Comparison of ENCODE assay signal across 1 cellular context in genomic region chr2:127520424-127520823, GRCh38.
TF ChIP-seq lines count a peak whose summit lies in the region.

No MANE protein-coding gene starts in this region.

TF ChIP-seq in GM23338, 12 proteins besides CTCF, POLR2A, EP300 and RAD21:
- TF ChIP-seq JUNB (IDR thresholded peaks at IDR 0.05; ENCODE audit: unreplicated experiment) (no peak), EZH2 (IDR thresholded peaks at IDR 0.05; ENCODE audit: low read depth, unreplicated experiment) (no peak), STAT1 (IDR thresholded peaks at IDR 0.05; ENCODE audit: unreplicated experiment) (no peak), ZNF114 (CRISPR knock-in tag; IDR thresholded peaks at IDR 0.05) (no peak), ZNF331 (CRISPR knock-in tag; IDR thresholded peaks at IDR 0.05; ENCODE audit: low read depth) (no peak), POLR2AphosphoS5 (IDR thresholded peaks at IDR 0.05; ENCODE audit: low read depth) (no peak), EZH2phosphoT487 (IDR thresholded peaks at IDR 0.05; ENCODE audit: unreplicated experiment) (no peak), NANOG (IDR thresholded peaks at IDR 0.05; ENCODE audit: borderline replicate concordance) (no peak), CREB1 (CRISPR knock-in tag; IDR thresholded peaks at IDR 0.05; ENCODE audit: low read depth) (no peak), REST (IDR thresholded peaks at IDR 0.05; ENCODE audit: unreplicated experiment) (no peak), ETS1 (IDR thresholded peaks at IDR 0.05) (no peak)
- TF ChIP-seq, protein P1, sequence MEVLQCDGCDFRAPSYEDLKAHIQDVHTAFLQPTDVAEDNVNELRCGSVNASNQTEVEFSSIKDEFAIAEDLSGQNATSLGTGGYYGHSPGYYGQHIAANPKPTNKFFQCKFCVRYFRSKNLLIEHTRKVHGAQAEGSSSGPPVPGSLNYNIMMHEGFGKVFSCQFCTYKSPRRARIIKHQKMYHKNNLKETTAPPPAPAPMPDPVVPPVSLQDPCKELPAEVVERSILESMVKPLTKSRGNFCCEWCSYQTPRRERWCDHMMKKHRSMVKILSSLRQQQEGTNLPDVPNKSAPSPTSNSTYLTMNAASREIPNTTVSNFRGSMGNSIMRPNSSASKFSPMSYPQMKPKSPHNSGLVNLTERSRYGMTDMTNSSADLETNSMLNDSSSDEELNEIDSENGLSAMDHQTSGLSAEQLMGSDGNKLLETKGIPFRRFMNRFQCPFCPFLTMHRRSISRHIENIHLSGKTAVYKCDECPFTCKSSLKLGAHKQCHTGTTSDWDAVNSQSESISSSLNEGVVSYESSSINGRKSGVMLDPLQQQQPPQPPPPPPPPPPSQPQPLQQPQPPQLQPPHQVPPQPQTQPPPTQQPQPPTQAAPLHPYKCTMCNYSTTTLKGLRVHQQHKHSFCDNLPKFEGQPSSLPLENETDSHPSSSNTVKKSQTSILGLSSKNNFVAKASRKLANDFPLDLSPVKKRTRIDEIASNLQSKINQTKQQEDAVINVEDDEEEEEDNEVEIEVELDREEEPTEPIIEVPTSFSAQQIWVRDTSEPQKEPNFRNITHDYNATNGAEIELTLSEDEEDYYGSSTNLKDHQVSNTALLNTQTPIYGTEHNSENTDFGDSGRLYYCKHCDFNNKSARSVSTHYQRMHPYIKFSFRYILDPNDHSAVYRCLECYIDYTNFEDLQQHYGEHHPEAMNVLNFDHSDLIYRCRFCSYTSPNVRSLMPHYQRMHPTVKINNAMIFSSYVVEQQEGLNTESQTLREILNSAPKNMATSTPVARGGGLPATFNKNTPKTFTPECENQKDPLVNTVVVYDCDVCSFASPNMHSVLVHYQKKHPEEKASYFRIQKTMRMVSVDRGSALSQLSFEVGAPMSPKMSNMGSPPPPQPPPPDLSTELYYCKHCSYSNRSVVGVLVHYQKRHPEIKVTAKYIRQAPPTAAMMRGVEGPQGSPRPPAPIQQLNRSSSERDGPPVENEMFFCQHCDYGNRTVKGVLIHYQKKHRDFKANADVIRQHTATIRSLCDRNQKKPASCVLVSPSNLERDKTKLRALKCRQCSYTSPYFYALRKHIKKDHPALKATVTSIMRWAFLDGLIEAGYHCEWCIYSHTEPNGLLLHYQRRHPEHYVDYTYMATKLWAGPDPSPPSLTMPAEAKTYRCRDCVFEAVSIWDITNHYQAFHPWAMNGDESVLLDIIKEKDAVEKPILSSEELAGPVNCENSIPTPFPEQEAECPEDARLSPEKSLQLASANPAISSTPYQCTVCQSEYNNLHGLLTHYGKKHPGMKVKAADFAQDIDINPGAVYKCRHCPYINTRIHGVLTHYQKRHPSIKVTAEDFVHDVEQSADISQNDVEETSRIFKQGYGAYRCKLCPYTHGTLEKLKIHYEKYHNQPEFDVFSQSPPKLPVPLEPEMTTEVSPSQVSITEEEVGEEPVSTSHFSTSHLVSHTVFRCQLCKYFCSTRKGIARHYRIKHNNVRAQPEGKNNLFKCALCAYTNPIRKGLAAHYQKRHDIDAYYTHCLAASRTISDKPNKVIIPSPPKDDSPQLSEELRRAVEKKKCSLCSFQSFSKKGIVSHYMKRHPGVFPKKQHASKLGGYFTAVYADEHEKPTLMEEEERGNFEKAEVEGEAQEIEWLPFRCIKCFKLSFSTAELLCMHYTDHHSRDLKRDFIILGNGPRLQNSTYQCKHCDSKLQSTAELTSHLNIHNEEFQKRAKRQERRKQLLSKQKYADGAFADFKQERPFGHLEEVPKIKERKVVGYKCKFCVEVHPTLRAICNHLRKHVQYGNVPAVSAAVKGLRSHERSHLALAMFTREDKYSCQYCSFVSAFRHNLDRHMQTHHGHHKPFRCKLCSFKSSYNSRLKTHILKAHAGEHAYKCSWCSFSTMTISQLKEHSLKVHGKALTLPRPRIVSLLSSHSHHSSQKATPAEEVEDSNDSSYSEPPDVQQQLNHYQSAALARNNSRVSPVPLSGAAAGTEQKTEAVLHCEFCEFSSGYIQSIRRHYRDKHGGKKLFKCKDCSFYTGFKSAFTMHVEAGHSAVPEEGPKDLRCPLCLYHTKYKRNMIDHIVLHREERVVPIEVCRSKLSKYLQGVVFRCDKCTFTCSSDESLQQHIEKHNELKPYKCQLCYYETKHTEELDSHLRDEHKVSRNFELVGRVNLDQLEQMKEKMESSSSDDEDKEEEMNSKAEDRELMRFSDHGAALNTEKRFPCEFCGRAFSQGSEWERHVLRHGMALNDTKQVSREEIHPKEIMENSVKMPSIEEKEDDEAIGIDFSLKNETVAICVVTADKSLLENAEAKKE (CRISPR knock-in tag; IDR thresholded peaks at IDR 0.05), result no peak
